8 cellular contexts compared by ENCODE assay signal in the genomic region with DNA sequence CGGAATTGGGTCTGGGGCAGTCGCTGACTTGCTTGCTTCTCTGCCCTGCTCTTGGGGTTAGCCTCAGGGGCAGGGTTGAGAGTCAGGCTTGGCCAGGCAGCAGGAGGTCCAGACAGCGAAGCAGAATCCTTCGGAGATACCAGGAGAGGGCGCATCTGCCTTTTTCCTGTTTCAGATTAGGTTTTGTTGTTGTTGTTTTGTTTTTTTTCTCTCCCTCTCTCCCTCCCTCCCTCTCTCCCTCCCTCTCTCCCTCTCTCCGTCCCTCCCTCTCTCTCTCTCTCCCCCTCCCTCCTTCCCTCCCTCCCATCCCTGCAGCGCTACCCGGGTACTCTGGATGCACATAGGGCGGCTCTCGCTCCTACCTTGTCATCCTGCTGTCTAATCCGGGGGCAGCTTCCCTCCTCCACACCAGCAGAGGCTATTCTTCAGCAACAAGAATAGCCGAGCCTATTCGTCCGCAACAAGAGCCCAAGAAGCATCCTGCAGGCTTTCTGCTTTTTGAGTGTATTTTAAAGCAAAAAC. TPM values are rescaled to one million over a fixed set of nuclear protein-coding genes. Genes with fewer than 3 reads are reported as not detected.
A peak's percentile ranks its signal among the peaks of the same experiment; 100 is the strongest.
DNase-seq lines count a peak whose midpoint lies in the region; ATAC-seq and TF ChIP-seq lines count a peak whose summit lies in the region.

No MANE protein-coding gene starts in this region.

- in situ Hi-C loops in KBM-7 (cut with MboI; ENCODE audit: low pct_unique_long_range_greater_than_20kb, low sequenced_read_pairs) = no loop called here

- no peaks in the 10 kb centered on the region for H3K27me3 ChIP-seq in SJSA1 (replicated peaks)
- H3K27me3 ChIP-seq in ascending aorta = no peaks in the 10 kb centered on the region
- no peaks in the 10 kb centered on the region for H3K27me3 ChIP-seq in right cardiac atrium (ENCODE audit: control insufficient read depth, insufficient read depth)

- peak overlapping the region; percentile 82 for H3K4me3 Mint-ChIP-seq in progenitor cell of endocrine pancreas (ENCODE audit: low read depth)

- intact Hi-C loops in ascending aorta (cut with DNase I) (loop anchor here (2.0 to 5.0 kb wide), 2 partner anchors 387 to 834 kb away; no protein-coding TSS in a partner anchor), right cardiac atrium (cut with DNase I) (no loop called here)

- H3K4me1 Mint-ChIP-seq in progenitor cell of endocrine pancreas (ENCODE audit: low read depth) = peaks cover 7% of the 10 kb centered on the region

- ATAC-seq in GM21737 (IDR thresholded peaks at IDR 0.05; ENCODE audit: unreplicated experiment) (peak; percentile 30), right cardiac atrium (peak; percentile 22 to 35)

- H3K36me3 ChIP-seq in SJSA1 (peaks cover 15% of the 10 kb centered on the region), ascending aorta (no peaks in the 10 kb centered on the region)

- peak overlapping the region; percentile 85 for H3K27ac Mint-ChIP-seq in progenitor cell of endocrine pancreas

- no peak for TF ChIP-seq CTCF in ascending aorta (IDR thresholded peaks at IDR 0.05)
- no peak for TF ChIP-seq CTCF in progenitor cell of endocrine pancreas (IDR thresholded peaks at IDR 0.05; ENCODE audit: unreplicated experiment)

- DNase-seq in GM03348 (ENCODE audit: low spot score) = peak; percentile 77
- DNase-seq in KBM-7 = peak; percentile 67
- DNase-seq in SJSA1 (ENCODE audit: low read depth in 1 of 2, low spot score in 2 of 2) = peak in 1 of 2 experiments; percentile 71
- DNase-seq in ascending aorta (ENCODE audit: low spot score in 2 of 2) = peak in 1 of 2 donors; percentile 68
- DNase-seq in right cardiac atrium = peak; percentile 27 to 65 (median 55)
- DNase-seq in progenitor cell of endocrine pancreas (ENCODE audit: low spot score, unreplicated experiment) = no peak
- DNase-seq in NCI-H187 treated with DMSO at 0.1 percent for 48 hours (lab: John Stamatoyannopoulos, UW) = no peak

- H3K4me1 ChIP-seq in SJSA1 (replicated peaks) (peaks cover 23% of the 10 kb centered on the region), ascending aorta (peaks cover 2 to 7% of the 10 kb centered on the region in 2 donors), right cardiac atrium (ENCODE audit: control insufficient read depth, insufficient read depth, low read length) (peaks cover 4% of the 10 kb centered on the region)

- peak overlapping the region; percentile 90 for H3K27ac ChIP-seq in SJSA1
- peak overlapping the region; percentile 96 to 99 for H3K27ac ChIP-seq in ascending aorta
- H3K27ac ChIP-seq in right cardiac atrium (ENCODE audit: low read length) = peak overlapping the region; percentile 85

- no peaks in the 10 kb centered on the region for H3K9me3 Mint-ChIP-seq in progenitor cell of endocrine pancreas (ENCODE audit: low read depth)

- H3K27me3 Mint-ChIP-seq in progenitor cell of endocrine pancreas = peaks cover 35% of the 10 kb centered on the region

- no peaks in the 10 kb centered on the region for H3K36me3 Mint-ChIP-seq in progenitor cell of endocrine pancreas (ENCODE audit: insufficient read depth)

- 3% methylated on average over 14 of the region's 14 CpGs for WGBS in right cardiac atrium

- H3K4me3 ChIP-seq in SJSA1 (peak overlapping the region; percentile 98), ascending aorta (peak overlapping the region; percentile 97 to 99), right cardiac atrium (ENCODE audit: low read length) (peak overlapping the region; percentile 88)

- H3K9me3 ChIP-seq in SJSA1 (replicated peaks) (no peaks in the 10 kb centered on the region), ascending aorta (no peaks in the 10 kb centered on the region), right cardiac atrium (ENCODE audit: control insufficient read depth, low read length) (no peaks in the 10 kb centered on the region)

RNA-seq across cellular contexts. Expression of a gene that starts 0.8 kb away (rescaled TPM):
- 39.7 and 52.0 TPM in 2 replicates for total RNA-seq in SJSA1 (2014; rRNA removed; shearing (Covaris generic))
- total RNA-seq in ascending aorta (48.5 TPM), right cardiac atrium (100 to 1,000 TPM in 3 of 4 donors, 10 to 100 TPM in 1; 99.7 to 121 (median 111) TPM), progenitor cell of endocrine pancreas (6.2 and 6.8 TPM in 2 replicates)
- 74.1 TPM for polyA plus RNA-seq in right cardiac atrium

Comparison
In these comparisons a context has a peak if more than half of its experiments do, and no peak if none do; other contexts are left out.
1. DNase-seq: peak in GM03348 (single experiment), KBM-7 (single experiment) and right cardiac atrium (3 of 3); none in progenitor cell of endocrine pancreas (single experiment) and NCI-H187 treated with DMSO at 0.1 percent for 48 hours (single experiment).
2. Peak in every context shown above with its lines, with median percentiles within 50 percentile points of each other: H3K27ac ChIP-seq and H3K4me3 ChIP-seq.